25 cellular contexts compared by ENCODE assay signal in the genomic region with DNA sequence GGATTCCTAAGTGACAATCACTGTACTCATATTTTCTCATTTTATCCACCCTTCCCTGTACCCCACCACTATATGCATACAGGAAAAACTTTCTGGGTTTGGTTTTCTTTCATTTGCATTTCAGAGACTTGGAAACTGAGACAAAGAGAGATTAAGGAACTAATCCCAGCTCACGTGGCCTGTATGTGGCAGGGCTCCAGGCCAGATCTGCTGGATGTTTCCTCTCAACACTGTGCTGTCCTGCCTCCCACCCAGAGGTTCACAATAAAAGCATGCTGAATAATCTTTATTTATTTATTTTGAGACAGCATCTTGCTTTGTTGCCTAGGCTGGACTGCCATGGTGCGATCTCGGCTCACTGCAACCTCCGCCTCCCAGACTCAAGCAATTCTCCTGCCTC.
"Had no signal": no experiment of that assay in that cellular context is flagged by ENCODE, and none has a peak within 500 bp of the region (broad histone marks: within the 10 kb centered on the region; RNA-seq: fewer than 3 reads in every experiment).

No MANE protein-coding gene starts in this region.

- H3K36me3 ChIP-seq: brain microvascular endothelial cell, cardiac muscle cell had no signal

- H3K4me1 Mint-ChIP-seq: activated CD4-positive, alpha-beta T cell treated with anti-CD3 and anti-CD28 coated beads, Interleukin-2, amount 10 ng/mL, durations not matched to agents 24 days and 14 days; activated naive CD8-positive, alpha-beta T cell treated with anti-CD3 and anti-CD28 coated beads for 36 hours; T-cell had no signal

- H3K27me3 ChIP-seq: brain microvascular endothelial cell, cardiac muscle cell had no signal

- H3K4me2 ChIP-seq: PC-9 had no signal

- H3K27me3 Mint-ChIP-seq: activated B cell treated with CpG ODN at 0.5 μM for 24 hours; activated CD4-positive, alpha-beta T cell treated with anti-CD3 and anti-CD28 coated beads, Interleukin-2, amount 10 ng/mL, durations not matched to agents 24 days and 14 days; activated naive CD8-positive, alpha-beta T cell treated with anti-CD3 and anti-CD28 coated beads for 36 hours; T-cell had no signal

- H3K4me3 Mint-ChIP-seq: activated B cell treated with CpG ODN at 0.5 μM for 24 hours; activated CD4-positive, alpha-beta T cell treated with anti-CD3 and anti-CD28 coated beads, Interleukin-2, amount 10 ng/mL, durations not matched to agents 24 days and 14 days; activated naive CD8-positive, alpha-beta T cell treated with anti-CD3 and anti-CD28 coated beads for 36 hours; activated T-cell treated with anti-CD3 and anti-CD28 coated beads, Interleukin-2, amount 50 U/mL, for 4 hours; T-cell had no signal

- H3K27ac Mint-ChIP-seq: activated B cell treated with CpG ODN at 0.5 μM for 24 hours; activated CD4-positive, alpha-beta T cell treated with anti-CD3 and anti-CD28 coated beads, Interleukin-2, amount 10 ng/mL, durations not matched to agents 24 days and 14 days; activated naive CD8-positive, alpha-beta T cell treated with anti-CD3 and anti-CD28 coated beads for 36 hours; T-cell had no signal

- H3K27ac ChIP-seq: brain microvascular endothelial cell, cardiac muscle cell, PC-9, SK-N-MC had no signal

- H3K9me3 Mint-ChIP-seq: activated B cell treated with CpG ODN at 0.5 μM for 24 hours; activated naive CD8-positive, alpha-beta T cell treated with anti-CD3 and anti-CD28 coated beads for 36 hours had no signal

- DNase-seq: activated B cell treated with CpG ODN at 0.5 μM for 24 hours; activated CD4-positive, alpha-beta T cell treated with anti-CD3 and anti-CD28 coated beads for 1 hour; activated CD4-positive, alpha-beta T cell treated with anti-CD3 and anti-CD28 coated beads, Interleukin-2, amount 10 ng/mL, durations not matched to agents 24 days and 14 days; activated CD4-positive, alpha-beta T cell treated with anti-CD3 and anti-CD28 coated beads, Interleukin-2, amount 50 U/mL, for 48 hours; activated CD8-positive, alpha-beta memory T cell treated with anti-CD3 and anti-CD28 coated beads for 24 hours; activated effector memory CD4-positive, alpha-beta T cell treated with anti-CD3 and anti-CD28 coated beads, Interleukin-2, amount 50 U/mL, for 16 hours; activated naive CD4-positive, alpha-beta T cell treated with Interleukin-2 at 50 U/mL for 16 hours; activated naive CD8-positive, alpha-beta T cell treated with anti-CD3 and anti-CD28 coated beads for 36 hours; activated T-cell treated with anti-CD3 and anti-CD28 coated beads, Interleukin-2, amount 50 U/mL, for 4 hours; brain microvascular endothelial cell; cerebellar nuclear complex; Karpas-422; MM.1S; NCI-H1105 treated with DMSO at 0.1 percent for 48 hours; NCI-H1436 treated with DMSO at 0.1 percent for 48 hours; NCI-H187; NCI-H2081; NCI-H446 treated with DMSO at 0.1 percent for 48 hours; NCI-H526; PC-9; T-cell; T-helper 2 cell; T1000 had no signal

- H2AFZ ChIP-seq: PC-9 had no signal

- ATAC-seq: activated T-cell treated with anti-CD3 and anti-CD28 coated beads, Interleukin-2, amount 50 U/mL, for 4 hours; T-cell had no signal

- H3K4me3 ChIP-seq: cardiac muscle cell, PC-9, SK-N-MC had no signal
